Comparison of ENCODE assay signal across 18 cellular contexts in the genomic region with DNA sequence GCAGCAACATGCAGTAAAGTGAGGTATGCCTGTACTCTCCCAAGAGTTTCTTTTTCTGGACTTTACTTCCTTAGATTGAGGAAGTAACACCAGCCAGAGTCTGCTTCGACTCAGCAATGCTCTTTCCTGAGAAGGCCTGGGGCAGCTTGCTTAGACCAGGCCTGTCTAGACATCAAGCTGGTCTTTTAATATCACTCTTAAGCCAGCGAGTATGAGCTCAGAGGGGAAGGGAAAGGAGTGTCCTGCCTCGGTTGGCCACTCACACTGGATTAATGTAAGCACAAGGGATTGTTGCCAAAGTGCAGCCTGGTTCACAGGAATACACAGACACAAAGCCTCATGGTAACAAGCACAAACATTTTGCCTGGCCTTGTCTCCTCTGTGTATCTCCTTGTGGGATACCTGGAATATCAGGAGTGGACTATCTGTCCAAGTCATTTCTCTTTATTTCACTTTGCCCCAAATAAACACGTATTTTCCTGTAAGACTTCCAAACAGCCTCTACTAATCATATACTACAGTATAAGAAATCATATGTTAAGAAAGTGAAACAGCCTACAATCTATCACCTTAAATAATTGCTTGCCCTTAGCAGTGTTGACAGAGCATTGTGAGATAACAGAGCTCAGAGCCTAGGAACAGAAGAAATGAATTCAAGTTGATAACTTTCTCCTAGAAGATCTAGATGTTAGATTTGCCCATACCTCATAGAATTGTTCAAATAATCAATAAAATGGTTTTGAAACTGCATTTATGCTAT.
A peak's percentile ranks its signal among the peaks of the same experiment; 100 is the strongest.
DNase-seq lines count a peak whose midpoint lies in the region; ATAC-seq and TF ChIP-seq lines count a peak whose summit lies in the region.
"Had no signal": no experiment of that assay in that cellular context is flagged by ENCODE, and none has a peak within 500 bp of the region (broad histone marks: within the 10 kb centered on the region; RNA-seq: fewer than 3 reads in every experiment).

No MANE protein-coding gene starts in this region.

- peaks cover 0 to 8% (median 0%) of the 10 kb centered on the region in 4 donors for H3K4me1 ChIP-seq in Peyer's patch
- no peaks in the 10 kb centered on the region for H3K4me1 ChIP-seq in hepatocyte (ENCODE audit: insufficient read depth)
- H3K4me1 ChIP-seq in smooth muscle cell (ENCODE audit: low read depth), result no peaks in the 10 kb centered on the region
- no peaks in the 10 kb centered on the region for H3K4me1 ChIP-seq in SJCRH30
- H3K4me1 ChIP-seq: pancreas had no signal

- H4K20me1 ChIP-seq in hepatocyte (ENCODE audit: insufficient read depth, poor library complexity, severe bottlenecking) (no peaks in the 10 kb centered on the region), smooth muscle cell (ENCODE audit: low read depth) (no peaks in the 10 kb centered on the region)

- no peak overlapping the region for H3K9ac ChIP-seq in smooth muscle cell (ENCODE audit: low read depth)

- H3K4me3 ChIP-seq in Peyer's patch (no peak overlapping the region), hepatocyte (no peak overlapping the region), smooth muscle cell (no peak overlapping the region), SJCRH30 (no peak overlapping the region)
- H3K4me3 ChIP-seq: pancreas had no signal

- H3F3A ChIP-seq in smooth muscle cell (ENCODE audit: low read depth), result no peaks in the 10 kb centered on the region

- ATAC-seq in HG03460 (IDR thresholded peaks at IDR 0.05; ENCODE audit: unreplicated experiment), result no peak

- TF ChIP-seq POLR2A in Peyer's patch (IDR thresholded peaks at IDR 0.05), result no peak

- peaks cover 0 to 4% (median 0%) of the 10 kb centered on the region in 4 donors for H3K9me3 ChIP-seq in Peyer's patch
- peaks cover 9% of the 10 kb centered on the region for H3K9me3 ChIP-seq in hepatocyte (ENCODE audit: low read depth)
- peaks cover 6% of the 10 kb centered on the region for H3K9me3 ChIP-seq in smooth muscle cell (replicated peaks; ENCODE audit: low read depth)
- H3K9me3 ChIP-seq in SJCRH30 (replicated peaks), result peaks cover 3% of the 10 kb centered on the region; the same call in 1 of the 2 replicates
- H3K9me3 ChIP-seq: pancreas had no signal

- 32% methylated on average over 4 of the region's 4 CpGs for WGBS in hepatocyte (ENCODE audit: low lambda C conversion rate, missing lambda C conversion rate)
- 34% methylated on average over 4 of the region's 4 CpGs for WGBS in smooth muscle cell (ENCODE audit: low lambda C conversion rate)

- no peaks in the 10 kb centered on the region for H3K27me3 ChIP-seq in Peyer's patch
- no peaks in the 10 kb centered on the region for H3K27me3 ChIP-seq in hepatocyte
- H3K27me3 ChIP-seq in smooth muscle cell (ENCODE audit: low read depth), result no peaks in the 10 kb centered on the region
- H3K27me3 ChIP-seq in SJCRH30, result no peaks in the 10 kb centered on the region
- H3K27me3 ChIP-seq: pancreas had no signal

- H3K9me2 ChIP-seq in hepatocyte (replicated peaks; ENCODE audit: insufficient read depth), result no peaks in the 10 kb centered on the region

- H2AFZ ChIP-seq in hepatocyte (no peak overlapping the region), smooth muscle cell (ENCODE audit: low read depth) (peak overlapping the region; percentile 67)

- TF ChIP-seq CTCF in Peyer's patch (IDR thresholded peaks at IDR 0.05), result no peak
- no peak for TF ChIP-seq CTCF in hepatocyte (IDR thresholded peaks at IDR 0.05; ENCODE audit: poor library complexity)
- TF ChIP-seq CTCF in smooth muscle cell (IDR thresholded peaks at IDR 0.05; ENCODE audit: borderline replicate concordance, insufficient read depth, poor library complexity, severe bottlenecking), result no peak

- no peaks in the 10 kb centered on the region for H3K79me2 ChIP-seq in hepatocyte
- no peaks in the 10 kb centered on the region for H3K79me2 ChIP-seq in smooth muscle cell (ENCODE audit: low read depth)

- H3K36me3 ChIP-seq in Peyer's patch (no peaks in the 10 kb centered on the region), hepatocyte (replicated peaks; ENCODE audit: insufficient read depth, low read depth) (no peaks in the 10 kb centered on the region), smooth muscle cell (ENCODE audit: low read depth) (no peaks in the 10 kb centered on the region), SJCRH30 (no peaks in the 10 kb centered on the region)
- H3K36me3 ChIP-seq: pancreas had no signal

- DNase-seq in DMS53 (lab: John Stamatoyannopoulos, UW), result peak; percentile 1
- DNase-seq in DMS53 treated with DMSO at 0.1 percent for 48 hours (lab: John Stamatoyannopoulos, UW; ENCODE audit: unreplicated experiment), result no peak
- DNase-seq in Peyer's patch, result peak in 2 of 3 donors; percentile 47 to 48
- peak; percentile 40 for DNase-seq in hepatocyte (ENCODE audit: low spot score)
- no peak for DNase-seq in smooth muscle cell (lab: John Stamatoyannopoulos, UW; ENCODE audit: unreplicated experiment)
- no peak for DNase-seq in SJCRH30
- DNase-seq in A172 (ENCODE audit: low spot score), result no peak
- DNase-seq: activated CD8-positive, alpha-beta memory T cell treated with anti-CD3 and anti-CD28 coated beads, Interleukin-2, amount 50 U/mL, for 48 hours; CD8-positive, alpha-beta memory T cell; effector CD4-positive, alpha-beta T cell; foreskin fibroblast; GF-D8; Karpas-422; NCI-H187 treated with DMSO at 0.1 percent for 48 hours; NCI-H510A treated with DMSO at 0.1 percent for 48 hours; pancreas had no signal

- H3K27ac ChIP-seq in Peyer's patch (peak overlapping the region in 2 of 4 donors; percentile 48 to 76), hepatocyte (peak overlapping the region; percentile 60), smooth muscle cell (ENCODE audit: low read depth) (no peak overlapping the region), SJCRH30 (no peak overlapping the region)
- H3K27ac ChIP-seq: 22Rv1, pancreas had no signal

- H3K4me2 ChIP-seq in hepatocyte (no peak overlapping the region), smooth muscle cell (no peak overlapping the region)

Comparison
In these comparisons a context has a peak if more than half of its experiments do, and no peak if none do; other contexts are left out.
1. DNase-seq: peak in DMS53 (single experiment), Peyer's patch (2 of 3) and hepatocyte (single experiment); none in DMS53 treated with DMSO at 0.1 percent for 48 hours (single experiment), smooth muscle cell (single experiment), SJCRH30 (0 of 2) and A172 (single experiment).